1 cellular context compared by ENCODE assay signal in the genomic region with DNA sequence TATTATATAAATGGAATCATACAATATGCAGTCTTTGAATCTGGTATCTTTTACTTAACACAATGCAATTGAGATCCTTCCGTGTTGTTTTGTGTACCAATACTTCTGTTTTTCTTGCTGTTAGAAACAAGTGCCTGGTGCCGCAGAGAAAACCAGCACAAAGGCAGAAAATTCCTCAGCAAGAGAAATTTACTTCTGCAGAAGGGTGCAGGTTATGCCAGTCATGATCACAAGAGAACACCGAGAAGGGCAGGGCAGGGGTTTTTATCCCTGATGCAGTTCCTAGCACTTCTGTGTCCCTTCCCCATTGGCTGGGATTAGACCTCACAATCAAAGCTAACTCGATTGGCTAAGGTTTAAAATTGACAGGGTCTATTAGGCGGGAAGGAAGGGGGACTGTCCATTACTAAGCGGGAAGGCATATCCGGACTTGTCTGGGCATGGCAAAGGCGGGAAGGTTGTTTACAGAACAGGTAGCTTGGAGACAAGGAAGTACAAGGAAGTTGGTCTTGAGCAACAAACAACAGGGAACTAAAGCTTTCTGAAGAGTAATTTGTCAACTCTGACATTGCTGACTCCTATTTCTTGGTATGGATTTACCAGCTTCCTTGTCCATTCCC.
TF ChIP-seq lines count a peak whose summit lies in the region.

No MANE protein-coding gene starts in this region.

TF ChIP-seq in K562, 482 proteins besides CTCF, POLR2A, EP300 and RAD21 (continued from another document):
- TF ChIP-seq, protein P1, sequence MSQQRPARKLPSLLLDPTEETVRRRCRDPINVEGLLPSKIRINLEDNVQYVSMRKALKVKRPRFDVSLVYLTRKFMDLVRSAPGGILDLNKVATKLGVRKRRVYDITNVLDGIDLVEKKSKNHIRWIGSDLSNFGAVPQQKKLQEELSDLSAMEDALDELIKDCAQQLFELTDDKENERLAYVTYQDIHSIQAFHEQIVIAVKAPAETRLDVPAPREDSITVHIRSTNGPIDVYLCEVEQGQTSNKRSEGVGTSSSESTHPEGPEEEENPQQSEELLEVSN (IDR thresholded peaks at IDR 0.05; ENCODE audit: borderline replicate concordance in 1 of 2, extremely low read depth in 1 of 2, insufficient read depth in 1 of 2, insufficient read length in 1 of 2, low read depth in 1 of 2, low read length in 1 of 2, poor library complexity in 1 of 2, severe bottlenecking in 1 of 2): peak in 1 of 2 experiments; percentile 17
- no peak for TF ChIP-seq MTA3 (IDR thresholded peaks at IDR 0.05; ENCODE audit: borderline replicate concordance)
